22 cellular contexts compared by ENCODE assay signal in the genomic region with DNA sequence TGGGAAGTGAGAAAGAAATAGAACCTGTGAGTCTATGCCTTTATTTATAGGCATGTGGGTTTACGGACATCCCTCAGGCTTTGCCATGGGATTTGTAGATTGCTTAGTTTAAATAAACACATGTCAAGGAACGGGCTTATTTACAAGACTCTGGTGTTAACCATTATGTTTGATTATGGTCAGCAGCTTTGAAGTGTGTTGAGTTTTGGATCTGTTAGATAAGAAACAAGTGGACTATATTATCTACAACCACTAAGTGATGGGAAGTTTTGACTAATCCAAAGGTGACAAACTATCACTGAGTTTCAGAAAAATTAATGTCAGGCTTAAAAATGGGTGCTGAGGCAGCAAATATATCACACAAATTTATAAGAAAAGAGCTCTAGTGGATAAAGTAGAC.
A peak's percentile ranks its signal among the peaks of the same experiment; 100 is the strongest.
DNase-seq lines count a peak whose midpoint lies in the region; FAIRE-seq and TF ChIP-seq lines count a peak whose summit lies in the region.
"Had no signal": no experiment of that assay in that cellular context is flagged by ENCODE, and none has a peak within 500 bp of the region (broad histone marks: within the 10 kb centered on the region; RNA-seq: fewer than 3 reads in every experiment).

No MANE protein-coding gene starts in this region.

- H3K27me3 ChIP-seq in Karpas-422 (ENCODE audit: low read length) (no peaks in the 10 kb centered on the region), uterus (no peaks in the 10 kb centered on the region)
- H3K27me3 ChIP-seq: BLaER1 treated with 17β-estradiol and CSF1 and Interleukin-3, amounts not matched to agents 10 nM and 100 nM had no signal

- FAIRE-seq in H54 (lab: Jason Lieb, UNC) = peak; percentile 85
- FAIRE-seq: A549, GM12878, GM12892, GM18507 had no signal

- H3K36me3 ChIP-seq in Karpas-422 (ENCODE audit: insufficient read depth, low read length) = no peaks in the 10 kb centered on the region
- H3K36me3 ChIP-seq in uterus = no peaks in the 10 kb centered on the region
- H3K36me3 ChIP-seq: BLaER1 treated with 17β-estradiol and CSF1 and Interleukin-3, amounts not matched to agents 10 nM and 100 nM had no signal

- TF ChIP-seq POLR2A in H54 (IDR thresholded peaks at IDR 0.05; ENCODE audit: low read depth, low read length) = no peak
- TF ChIP-seq POLR2A in uterus (IDR thresholded peaks at IDR 0.05) = no peak

- H3K9me3 ChIP-seq in Karpas-422 (ENCODE audit: low read length) = no peaks in the 10 kb centered on the region
- no peaks in the 10 kb centered on the region for H3K9me3 ChIP-seq in uterus
- H3K9me3 ChIP-seq: A549 had no signal

- H3K27ac ChIP-seq in Karpas-422 (ENCODE audit: low read length) (no peak overlapping the region), uterus (no peak overlapping the region)
- H3K27ac ChIP-seq: 22Rv1; A549; BLaER1 treated with 17β-estradiol and CSF1 and Interleukin-3, amounts not matched to agents 10 nM and 100 nM; C4-2B had no signal

- no peaks in the 10 kb centered on the region for H3K9me2 ChIP-seq in Karpas-422 (replicated peaks; ENCODE audit: insufficient read depth, low read length)

- H3K4me2 ChIP-seq in Karpas-422 (ENCODE audit: low read depth, low read length, poor library complexity, severe bottlenecking) = no peak overlapping the region
- H3K4me2 ChIP-seq: A549; BLaER1 treated with 17β-estradiol and CSF1 and Interleukin-3, amounts not matched to agents 10 nM and 100 nM had no signal

- intact Hi-C loops in uterus (cut with DNase I; ENCODE audit: low total_unique reads) = no loop called here

- peak overlapping the region; percentile 87 for H2AFZ ChIP-seq in Karpas-422 (ENCODE audit: low read length)

- H4K20me1 ChIP-seq in Karpas-422 (ENCODE audit: insufficient read depth, low read depth, low read length) = no peaks in the 10 kb centered on the region
- H4K20me1 ChIP-seq: BLaER1 treated with 17β-estradiol and CSF1 and Interleukin-3, amounts not matched to agents 10 nM and 100 nM had no signal

- no peaks in the 10 kb centered on the region for H3K79me2 ChIP-seq in Karpas-422 (ENCODE audit: low read length)

- H3K9ac ChIP-seq in Karpas-422 (ENCODE audit: low read length) = no peak overlapping the region
- H3K9ac ChIP-seq: BLaER1 treated with 17β-estradiol and CSF1 and Interleukin-3, amounts not matched to agents 10 nM and 100 nM had no signal

- H3K4me1 ChIP-seq in Karpas-422 (ENCODE audit: low read length) = no peaks in the 10 kb centered on the region; the same call in 1 of the 2 replicates
- H3K4me1 ChIP-seq in uterus = no peaks in the 10 kb centered on the region
- H3K4me1 ChIP-seq: BLaER1 treated with 17β-estradiol and CSF1 and Interleukin-3, amounts not matched to agents 10 nM and 100 nM had no signal

- no peak for TF ChIP-seq CTCF in uterus (IDR thresholded peaks at IDR 0.05)

- H3K4me3 ChIP-seq in Karpas-422 (ENCODE audit: low read length) (no peak overlapping the region), uterus (no peak overlapping the region)
- H3K4me3 ChIP-seq: A549; BLaER1 treated with 17β-estradiol and CSF1 and Interleukin-3, amounts not matched to agents 10 nM and 100 nM; GM12878 had no signal

- DNase-seq in H54 (ENCODE audit: insufficient read length, low spot score) (no peak), Karpas-422 (no peak), RPMI8226 (peak; percentile 30), NCI-H1105 (lab: John Stamatoyannopoulos, UW) (no peak), uterus (no peak)
- DNase-seq: AML-193; CD4-positive, alpha-beta T cell; CD8-positive, alpha-beta T cell; DMS 273 treated with DMSO at 0.1 percent for 48 hours; DMS153; DMS53; DMS79; DND-41; EL; GDM1 had no signal
